ENCODE assay signal across 8 cellular contexts in genomic region chr6:146913842-146914562, GRCh38.
A peak's percentile ranks its signal among the peaks of the same experiment; 100 is the strongest.
DNase-seq lines count a peak whose midpoint lies in the region; ATAC-seq and TF ChIP-seq lines count a peak whose summit lies in the region.

No MANE protein-coding gene starts in this region.

- CTCF ChIA-PET in activated CD8-positive, alpha-beta T cell treated with anti-CD3 and anti-CD28 coated beads for 36 hours (lab: Charles Lee) = interaction anchor here (0.7 kb wide), 1 partner anchor 32 kb away, joined by 3 read pairs; no protein-coding TSS in a partner anchor
- CTCF ChIA-PET in activated CD8-positive, alpha-beta T cell treated with anti-CD3 and anti-CD28 coated beads, Interleukin-2, amount 10 ng/mL, durations not matched to agents 7 days and 5 days (lab: Charles Lee) = no interaction called here

- peaks cover 0 to 21% (median 7%) of the 10 kb centered on the region in 4 donors for H3K4me1 ChIP-seq in transverse colon

- peak; percentile 27 for ATAC-seq in activated CD8-positive, alpha-beta T cell treated with anti-CD3 and anti-CD28 coated beads for 36 hours
- no peak for ATAC-seq in activated CD8-positive, alpha-beta T cell treated with anti-CD3 and anti-CD28 coated beads, Interleukin-2, amount 10 ng/mL, durations not matched to agents 7 days and 5 days
- peak; percentile 91 for ATAC-seq in SK-N-SH treated with all-trans-retinoic acid at 6 μM for 48 hours

- H3K4me3 Mint-ChIP-seq in activated CD8-positive, alpha-beta T cell treated with anti-CD3 and anti-CD28 coated beads for 36 hours = no peak overlapping the region
- H3K4me3 Mint-ChIP-seq in activated CD8-positive, alpha-beta T cell treated with anti-CD3 and anti-CD28 coated beads, Interleukin-2, amount 10 ng/mL, durations not matched to agents 7 days and 5 days = no peak overlapping the region
- H3K4me3 Mint-ChIP-seq in mesothelial cell of epicardium = peak overlapping the region; percentile 35
- no peak overlapping the region for H3K4me3 Mint-ChIP-seq in immature natural killer cell

- H3K4me1 Mint-ChIP-seq in activated CD8-positive, alpha-beta T cell treated with anti-CD3 and anti-CD28 coated beads for 36 hours (ENCODE audit: low read depth) = peaks cover 14% of the 10 kb centered on the region
- H3K4me1 Mint-ChIP-seq in activated CD8-positive, alpha-beta T cell treated with anti-CD3 and anti-CD28 coated beads, Interleukin-2, amount 10 ng/mL, durations not matched to agents 7 days and 5 days (ENCODE audit: low read depth) = no peaks in the 10 kb centered on the region
- H3K4me1 Mint-ChIP-seq in mesothelial cell of epicardium (peaks cover 34% of the 10 kb centered on the region), immature natural killer cell (no peaks in the 10 kb centered on the region)

- H3K36me3 ChIP-seq in transverse colon = no peaks in the 10 kb centered on the region

- H3K27ac Mint-ChIP-seq in activated CD8-positive, alpha-beta T cell treated with anti-CD3 and anti-CD28 coated beads for 36 hours = no peak overlapping the region
- H3K27ac Mint-ChIP-seq in activated CD8-positive, alpha-beta T cell treated with anti-CD3 and anti-CD28 coated beads, Interleukin-2, amount 10 ng/mL, durations not matched to agents 7 days and 5 days = no peak overlapping the region
- H3K27ac Mint-ChIP-seq in mesothelial cell of epicardium (peak overlapping the region; percentile 94), immature natural killer cell (no peak overlapping the region)

- TF ChIP-seq POLR2A in erythroblast (IDR thresholded peaks at IDR 0.05; ENCODE audit: low read length) (peak; percentile 54), transverse colon (IDR thresholded peaks at IDR 0.05) (no peak)

- TF ChIP-seq CTCF in activated CD8-positive, alpha-beta T cell treated with anti-CD3 and anti-CD28 coated beads for 36 hours (IDR thresholded peaks at IDR 0.05) = no peak
- TF ChIP-seq CTCF in mesothelial cell of epicardium (IDR thresholded peaks at IDR 0.05; ENCODE audit: unreplicated experiment) = no peak
- TF ChIP-seq CTCF in transverse colon (IDR thresholded peaks at IDR 0.05) = no peak

- no peak for TF ChIP-seq EP300 in transverse colon (IDR thresholded peaks at IDR 0.05; ENCODE audit: low read depth)

- H3K27me3 ChIP-seq in transverse colon = no peaks in the 10 kb centered on the region

- H3K9me3 Mint-ChIP-seq in activated CD8-positive, alpha-beta T cell treated with anti-CD3 and anti-CD28 coated beads for 36 hours = no peaks in the 10 kb centered on the region
- H3K9me3 Mint-ChIP-seq in activated CD8-positive, alpha-beta T cell treated with anti-CD3 and anti-CD28 coated beads, Interleukin-2, amount 10 ng/mL, durations not matched to agents 7 days and 5 days (ENCODE audit: insufficient read depth) = peaks cover 4% of the 10 kb centered on the region
- peaks cover 5% of the 10 kb centered on the region for H3K9me3 Mint-ChIP-seq in mesothelial cell of epicardium
- H3K9me3 Mint-ChIP-seq in immature natural killer cell = peaks cover 0 to 11% (median 4%) of the 10 kb centered on the region in 6 donors

- H3K36me3 Mint-ChIP-seq in activated CD8-positive, alpha-beta T cell treated with anti-CD3 and anti-CD28 coated beads for 36 hours (ENCODE audit: low read depth) = no peaks in the 10 kb centered on the region
- H3K36me3 Mint-ChIP-seq in activated CD8-positive, alpha-beta T cell treated with anti-CD3 and anti-CD28 coated beads, Interleukin-2, amount 10 ng/mL, durations not matched to agents 7 days and 5 days (ENCODE audit: low read depth) = no peaks in the 10 kb centered on the region
- H3K36me3 Mint-ChIP-seq in mesothelial cell of epicardium (no peaks in the 10 kb centered on the region), immature natural killer cell (no peaks in the 10 kb centered on the region)

- intact Hi-C loops in activated CD8-positive, alpha-beta T cell treated with anti-CD3 and anti-CD28 coated beads for 36 hours (cut with micrococcal nuclease) = no loop called here
- intact Hi-C loops in transverse colon (cut with DNase I; ENCODE audit: low total_unique reads) = no loop called here

- POLR2A ChIA-PET in activated CD8-positive, alpha-beta T cell treated with anti-CD3 and anti-CD28 coated beads for 36 hours (lab: Charles Lee) = no interaction called here
- POLR2A ChIA-PET in activated CD8-positive, alpha-beta T cell treated with anti-CD3 and anti-CD28 coated beads, Interleukin-2, amount 10 ng/mL, durations not matched to agents 7 days and 5 days (lab: Charles Lee) = no interaction called here

- in situ Hi-C loops in transverse colon (cut with MboI; ENCODE audit: low pct_ligation_motif_present in 1 of 4, low pct_unique_long_range_greater_than_20kb in 1 of 4, low sequenced_read_pairs in 3 of 4) = no loop called here

- peak overlapping the region; percentile 69 to 79 (median 76) for H3K27ac ChIP-seq in transverse colon

- 52 to 58% methylated on average over 5 to 15 of the region's 15 CpGs for WGBS in transverse colon (ENCODE audit: low coverage in 1 of 2), 2 donors

- peaks cover 5% of the 10 kb centered on the region for H3K27me3 Mint-ChIP-seq in activated CD8-positive, alpha-beta T cell treated with anti-CD3 and anti-CD28 coated beads for 36 hours
- no peaks in the 10 kb centered on the region for H3K27me3 Mint-ChIP-seq in activated CD8-positive, alpha-beta T cell treated with anti-CD3 and anti-CD28 coated beads, Interleukin-2, amount 10 ng/mL, durations not matched to agents 7 days and 5 days (ENCODE audit: low read depth)
- H3K27me3 Mint-ChIP-seq in mesothelial cell of epicardium (ENCODE audit: low read depth) = no peaks in the 10 kb centered on the region
- peaks cover 0 to 2% (median 2%) of the 10 kb centered on the region in 3 donors for H3K27me3 Mint-ChIP-seq in immature natural killer cell (ENCODE audit: low read depth in 3 of 3)

- peak; percentile 23 for DNase-seq in activated CD8-positive, alpha-beta T cell treated with anti-CD3 and anti-CD28 coated beads for 36 hours
- no peak for DNase-seq in activated CD8-positive, alpha-beta T cell treated with anti-CD3 and anti-CD28 coated beads, Interleukin-2, amount 10 ng/mL, durations not matched to agents 7 days and 5 days
- DNase-seq in erythroblast (lab: John Stamatoyannopoulos, UW) (peak; percentile 89 to 93), mesothelial cell of epicardium (ENCODE audit: low spot score in 2 of 2, unreplicated experiment in 2 of 2) (peak; percentile 47 to 70), transverse colon (peak; percentile 26), immature natural killer cell (no peak)
- DNase-seq in stimulated activated naive CD4-positive, alpha-beta T cell (lab: John Stamatoyannopoulos, UW) = no peak

- H3K4me3 ChIP-seq in transverse colon = peak overlapping the region in 2 of 4 donors; percentile 13 to 26

- no peaks in the 10 kb centered on the region for H3K9me3 ChIP-seq in transverse colon

TF ChIP-seq in SK-N-SH treated with all-trans-retinoic acid at 6 μM for 48 hours, 23 proteins besides CTCF, POLR2A, EP300 and RAD21:
- TF ChIP-seq ZFP3 (CRISPR knock-in tag; IDR thresholded peaks at IDR 0.05) = peak; percentile 80; the same call in 1 of the 2 replicates
- no peak for TF ChIP-seq TCF4 (CRISPR knock-in tag; IDR thresholded peaks at IDR 0.05; ENCODE audit: borderline replicate concordance)
- no peak for TF ChIP-seq CSRNP3 (CRISPR knock-in tag; IDR thresholded peaks at IDR 0.05)
- TF ChIP-seq ISL1 (CRISPR knock-in tag; IDR thresholded peaks at IDR 0.05) = peak; percentile 54; the same call in 1 of the 2 replicates
- peak; percentile 93 for TF ChIP-seq PATZ1 (CRISPR knock-in tag; IDR thresholded peaks at IDR 0.05; ENCODE audit: borderline replicate concordance)
- TF ChIP-seq ESRRG (CRISPR knock-in tag; IDR thresholded peaks at IDR 0.05) = no peak

Comparison
In these comparisons a context has a peak if more than half of its experiments do, and no peak if none do; other contexts are left out.
1. DNase-seq: peak in activated CD8-positive, alpha-beta T cell treated with anti-CD3 and anti-CD28 coated beads for 36 hours (single experiment), erythroblast (2 of 2), mesothelial cell of epicardium (2 of 2) and transverse colon (single experiment); none in activated CD8-positive, alpha-beta T cell treated with anti-CD3 and anti-CD28 coated beads, Interleukin-2, amount 10 ng/mL, durations not matched to agents 7 days and 5 days (single experiment), stimulated activated naive CD4-positive, alpha-beta T cell (0 of 6) and immature natural killer cell (0 of 3).